ENCODE assay signal across 1 cellular context in genomic region chr13:44732503-44733098, GRCh38.
TF ChIP-seq lines count a peak whose summit lies in the region.

No MANE protein-coding gene starts in this region.

TF ChIP-seq in IMR-90, 13 proteins besides CTCF, POLR2A, EP300 and RAD21:
- TF ChIP-seq RCOR1 (IDR thresholded peaks at IDR 0.05; ENCODE audit: insufficient replicate concordance, low read length), result no peak
- TF ChIP-seq CEBPB (IDR thresholded peaks at IDR 0.05; ENCODE audit: low read depth, low read length), result no peak
- TF ChIP-seq MAZ (IDR thresholded peaks at IDR 0.05; ENCODE audit: borderline replicate concordance, low read depth, low read length), result peak; percentile 65; the same call in 1 of the 2 replicates
